In genomic region chr5:66554211-66554610, GRCh38 we compare ENCODE assay signal across 8 cellular contexts. TPM values are rescaled to one million over a fixed set of nuclear protein-coding genes. Genes with fewer than 3 reads are reported as not detected.
DNase-seq lines count a peak whose midpoint lies in the region; ATAC-seq, FAIRE-seq and TF ChIP-seq lines count a peak whose summit lies in the region.

No MANE protein-coding gene starts in this region.

- H3K27ac Mint-ChIP-seq in nephron progenitor cell, result no peak overlapping the region

- H3K4me3 Mint-ChIP-seq in nephron progenitor cell, result no peak overlapping the region

- H3K27me3 ChIP-seq in GM23248 (replicated peaks; ENCODE audit: insufficient read depth) (no peaks in the 10 kb centered on the region), MG63 (no peaks in the 10 kb centered on the region), esophagus squamous epithelium (no peaks in the 10 kb centered on the region)

- H3K4me1 Mint-ChIP-seq in nephron progenitor cell, result no peaks in the 10 kb centered on the region

- in situ Hi-C loops in GM23248 (cut with MboI) (no loop called here), astrocyte of the spinal cord (cut with HindIII; ENCODE audit: low sequenced_read_pairs) (no loop called here)

- H4K20me1 ChIP-seq in GM23248 (ENCODE audit: insufficient read depth), result no peaks in the 10 kb centered on the region

- TF ChIP-seq POLR2A in esophagus squamous epithelium (IDR thresholded peaks at IDR 0.05), result no peak

- no peaks in the 10 kb centered on the region for H3K79me2 ChIP-seq in GM23248 (ENCODE audit: insufficient read depth)

- H3K27ac ChIP-seq in GM23248 (no peak overlapping the region), esophagus squamous epithelium (no peak overlapping the region)

- no peaks in the 10 kb centered on the region for H3K9me3 ChIP-seq in GM23248 (ENCODE audit: low read depth)
- H3K9me3 ChIP-seq in MG63, result no peaks in the 10 kb centered on the region
- no peaks in the 10 kb centered on the region for H3K9me3 ChIP-seq in esophagus squamous epithelium

- no peak overlapping the region for H3K9ac ChIP-seq in GM23248

- no peaks in the 10 kb centered on the region for H3K9me2 ChIP-seq in GM23248 (ENCODE audit: insufficient read depth)

- peak; percentile 72 for FAIRE-seq in urothelium cell line (lab: Jason Lieb, UNC)

- TF ChIP-seq CTCF in astrocyte of the spinal cord (IDR thresholded peaks at IDR 0.05; ENCODE audit: low read depth, low read length), result no peak
- no peak for TF ChIP-seq CTCF in nephron progenitor cell (IDR thresholded peaks at IDR 0.05)
- TF ChIP-seq CTCF in esophagus squamous epithelium (IDR thresholded peaks at IDR 0.05), result no peak

- DNase-seq in GM23248 (peak; percentile 63), MG63 (peak; percentile 44), astrocyte of the spinal cord (ENCODE audit: low read depth, low spot score) (peak; percentile 50), urothelium cell line (ENCODE audit: low spot score) (peak; percentile 78), nephron progenitor cell (no peak), esophagus squamous epithelium (lab: John Stamatoyannopoulos, UW) (no peak), COR-L47 (lab: John Stamatoyannopoulos, UW) (no peak)

- intact Hi-C loops in esophagus squamous epithelium (cut with DNase I), result no loop called here

- 51 to 59% methylated on average over 4 of the region's 4 CpGs for WGBS in GM23248 (ENCODE audit: low coverage in 1 of 2, low lambda C conversion rate in 2 of 2, missing lambda C conversion rate in 2 of 2), 2 experiments
- WGBS in esophagus squamous epithelium, 2 donors, result 22 to 27% methylated on average over 4 of the region's 4 CpGs

- H3K36me3 ChIP-seq in GM23248 (ENCODE audit: low read depth), result no peaks in the 10 kb centered on the region
- no peaks in the 10 kb centered on the region for H3K36me3 ChIP-seq in MG63
- H3K36me3 ChIP-seq in esophagus squamous epithelium, result no peaks in the 10 kb centered on the region

- H3K27me3 Mint-ChIP-seq in nephron progenitor cell (ENCODE audit: low read depth, poor library complexity), result no peaks in the 10 kb centered on the region

- no peak overlapping the region for H3K4me3 ChIP-seq in GM23248
- H3K4me3 ChIP-seq in MG63, result no peak overlapping the region
- no peak overlapping the region for H3K4me3 ChIP-seq in astrocyte of the spinal cord (ENCODE audit: low read depth, low read length)
- no peak overlapping the region for H3K4me3 ChIP-seq in esophagus squamous epithelium

- H3K4me1 ChIP-seq in GM23248 (ENCODE audit: insufficient read depth) (no peaks in the 10 kb centered on the region; the same call in 1 of the 2 replicates), esophagus squamous epithelium (peaks cover 0 to 12% (median 0%) of the 10 kb centered on the region in 3 donors)

- peaks cover 3% of the 10 kb centered on the region for H3K36me3 Mint-ChIP-seq in nephron progenitor cell (ENCODE audit: low read depth)

- H3F3A ChIP-seq in GM23248 (ENCODE audit: insufficient read depth), result no peaks in the 10 kb centered on the region

- peaks cover 17% of the 10 kb centered on the region for H3K9me3 Mint-ChIP-seq in nephron progenitor cell

- H2AFZ ChIP-seq in GM23248, result no peak overlapping the region

- ATAC-seq in GM18519 (IDR thresholded peaks at IDR 0.05; ENCODE audit: low FRiP score, unreplicated experiment), result peak; percentile 96

- no peak overlapping the region for H3K4me2 ChIP-seq in GM23248 (ENCODE audit: unreplicated experiment)

RNA-seq across cellular contexts. Expression of gene MAST4, which starts 42.0 kb away (rescaled TPM):
- 4.2 and 20.0 TPM in 2 replicates for total RNA-seq in GM23248 (2014; rRNA removed; shearing (Covaris generic))
- polyA plus RNA-seq in GM23248 (2016; fragmentation: Nextera tagmentation; extraction: Ambion mirVana), result 6.0 and 6.5 TPM in 2 replicates
- 0.16 and 0.96 TPM in 2 replicates for total RNA-seq in MG63 (2014; rRNA removed; shearing (Covaris generic); ENCODE audit: low replicate concordance)
- 100 to 1,000 TPM in 2 of 4 donors, 10 to 100 TPM in 2; 55.3 to 148 (median 110) TPM for total RNA-seq in esophagus squamous epithelium

Comparison
In these comparisons a context has a peak if more than half of its experiments do, and no peak if none do; other contexts are left out.
1. DNase-seq: peak in GM23248 (single experiment), MG63 (single experiment), astrocyte of the spinal cord (single experiment) and urothelium cell line (single experiment); none in nephron progenitor cell (single experiment), esophagus squamous epithelium (single experiment) and COR-L47 (single experiment).